18 cellular contexts compared by ENCODE assay signal in genomic region chr15:20652914-20653313, GRCh38.
A peak's percentile ranks its signal among the peaks of the same experiment; 100 is the strongest.
DNase-seq lines count a peak whose midpoint lies in the region; FAIRE-seq and TF ChIP-seq lines count a peak whose summit lies in the region.
"Had no signal": no experiment of that assay in that cellular context is flagged by ENCODE, and none has a peak within 500 bp of the region (broad histone marks: within the 10 kb centered on the region; RNA-seq: fewer than 3 reads in every experiment).

No MANE protein-coding gene starts in this region.

- WGBS in hepatocyte (ENCODE audit: low lambda C conversion rate, missing lambda C conversion rate) = 75% methylated on average over 2 of the region's 2 CpGs

- no peaks in the 10 kb centered on the region for H3K4me1 ChIP-seq in HUES48 (ENCODE audit: control insufficient read depth, insufficient read depth, low read length)
- no peaks in the 10 kb centered on the region for H3K4me1 ChIP-seq in hepatocyte (ENCODE audit: insufficient read depth)
- H3K4me1 ChIP-seq in right atrium auricular region = no peaks in the 10 kb centered on the region
- H3K4me1 ChIP-seq: Caco-2, HAP-1 had no signal

- H3K36me3 ChIP-seq in HUES48 (ENCODE audit: control insufficient read depth, insufficient read depth, low read length) (no peaks in the 10 kb centered on the region), hepatocyte (replicated peaks; ENCODE audit: insufficient read depth, low read depth) (no peaks in the 10 kb centered on the region), right atrium auricular region (no peaks in the 10 kb centered on the region)
- H3K36me3 ChIP-seq: HAP-1 had no signal

- CTCF ChIA-PET in RWPE1 (lab: Yijun Ruan, JAX) = no interaction called here

- H3K79me2 ChIP-seq in hepatocyte = no peaks in the 10 kb centered on the region

- H4K20me1 ChIP-seq in hepatocyte (ENCODE audit: insufficient read depth, poor library complexity, severe bottlenecking) = no peaks in the 10 kb centered on the region

- no peak overlapping the region for H3K4me2 ChIP-seq in hepatocyte
- H3K4me2 ChIP-seq: GM23338 had no signal

- no peak overlapping the region for H2AFZ ChIP-seq in hepatocyte
- H2AFZ ChIP-seq: GM23338 had no signal

- FAIRE-seq in GM19239 (lab: Jason Lieb, UNC) = peak; percentile 37
- FAIRE-seq in endometrium (lab: Jason Lieb, UNC) = peak; percentile 90
- FAIRE-seq: G401.6, GM12892 had no signal

- H3K27me3 ChIP-seq in HUES48 (ENCODE audit: control insufficient read depth, insufficient read depth, low read length) (no peaks in the 10 kb centered on the region), hepatocyte (no peaks in the 10 kb centered on the region), right atrium auricular region (no peaks in the 10 kb centered on the region)

- no peak overlapping the region for H3K9ac ChIP-seq in HUES48 (ENCODE audit: low read depth, low read length)

- no peaks in the 10 kb centered on the region for H3K9me2 ChIP-seq in hepatocyte (replicated peaks; ENCODE audit: insufficient read depth)

- POLR2A ChIA-PET in RWPE1 (lab: Yijun Ruan, JAX; ENCODE audit: low non-redundant PET) = no interaction called here

- no peak for DNase-seq in GM19239 (ENCODE audit: insufficient read length, low spot score)
- DNase-seq in RWPE1 (ENCODE audit: low spot score) = no peak
- DNase-seq in NCI-H526 treated with DMSO at 0.1 percent for 48 hours (lab: John Stamatoyannopoulos, UW) = no peak
- DNase-seq in hepatocyte (ENCODE audit: low spot score) = no peak
- DNase-seq in right atrium auricular region (ENCODE audit: low spot score) = no peak
- DNase-seq in globus pallidus (ENCODE audit: low spot score) = no peak
- DNase-seq: C1 segment of cervical spinal cord; Caco-2; CD8-positive, alpha-beta T cell; DMS153; DND-41; HFFc6 had no signal

- peaks cover 84% of the 10 kb centered on the region for H3K9me3 ChIP-seq in HUES48 (ENCODE audit: control insufficient read depth, insufficient read depth, low read length)
- peaks cover 27% of the 10 kb centered on the region for H3K9me3 ChIP-seq in hepatocyte (ENCODE audit: low read depth)
- no peaks in the 10 kb centered on the region for H3K9me3 ChIP-seq in right atrium auricular region
- H3K9me3 ChIP-seq: Caco-2 had no signal

- H3K27ac ChIP-seq in HUES48 (ENCODE audit: low read depth, low read length) = no peak overlapping the region
- no peak overlapping the region for H3K27ac ChIP-seq in RWPE1
- no peak overlapping the region for H3K27ac ChIP-seq in hepatocyte
- H3K27ac ChIP-seq in right atrium auricular region = no peak overlapping the region

- 0 out of 2 replicates have a peak overlapping the region, but pooled peaks have one; percentile 9 for H3K4me3 ChIP-seq in HUES48 (ENCODE audit: low read depth, low read length)
- no peak overlapping the region for H3K4me3 ChIP-seq in hepatocyte
- no peak overlapping the region for H3K4me3 ChIP-seq in right atrium auricular region
- H3K4me3 ChIP-seq: GM23338, HAP-1 had no signal

- TF ChIP-seq CTCF in RWPE1 (conservative IDR thresholded peaks at IDR 0.05; ENCODE audit: low read depth) (0 out of 2 replicates have a peak, but pooled peaks have one; percentile 14), hepatocyte (IDR thresholded peaks at IDR 0.05; ENCODE audit: poor library complexity) (no peak), right atrium auricular region (IDR thresholded peaks at IDR 0.05) (no peak)
